In the genomic region with DNA sequence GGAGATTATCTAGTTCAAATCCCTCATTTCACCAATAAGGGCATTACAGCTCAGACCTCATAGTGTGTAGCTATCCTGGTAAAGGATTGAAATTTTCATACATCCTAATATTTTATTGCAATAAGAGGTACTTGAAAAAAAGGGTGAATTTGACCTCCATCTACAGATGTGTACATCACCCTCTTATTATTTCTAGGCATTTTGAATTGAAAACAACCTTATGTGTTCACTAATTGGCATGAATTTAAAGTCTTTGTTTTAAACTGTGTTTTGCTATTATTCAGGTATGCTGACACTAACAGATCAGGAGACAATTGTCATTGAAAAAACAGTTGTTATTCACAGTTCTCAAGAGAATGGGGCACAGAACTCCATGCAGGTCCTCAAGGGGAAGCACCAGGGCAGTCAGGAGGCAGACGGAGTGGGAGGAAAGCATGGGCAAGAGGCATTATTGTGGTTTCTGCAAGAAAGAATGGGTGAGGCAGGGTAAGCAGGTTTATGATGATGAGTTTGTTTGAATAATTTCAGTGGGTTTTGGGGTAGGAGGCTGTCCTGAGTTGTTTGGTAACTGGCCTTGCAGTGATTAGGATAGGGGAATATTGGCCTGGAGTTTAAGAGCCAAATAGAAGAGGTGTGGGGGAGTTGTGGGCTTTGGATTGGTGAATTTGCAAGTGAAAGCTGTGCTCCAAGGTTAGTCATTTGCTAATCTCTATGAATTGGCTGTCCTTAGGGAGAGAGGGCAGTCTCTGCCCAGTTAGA, we compare ENCODE assay signal across 1 cellular context.
A peak's percentile ranks its signal among the peaks of the same experiment; 100 is the strongest.
TF ChIP-seq lines count a peak whose summit lies in the region.

No MANE protein-coding gene starts in this region.

TF ChIP-seq in GM23338, 12 proteins besides CTCF, POLR2A, EP300 and RAD21:
- TF ChIP-seq, protein P1, sequence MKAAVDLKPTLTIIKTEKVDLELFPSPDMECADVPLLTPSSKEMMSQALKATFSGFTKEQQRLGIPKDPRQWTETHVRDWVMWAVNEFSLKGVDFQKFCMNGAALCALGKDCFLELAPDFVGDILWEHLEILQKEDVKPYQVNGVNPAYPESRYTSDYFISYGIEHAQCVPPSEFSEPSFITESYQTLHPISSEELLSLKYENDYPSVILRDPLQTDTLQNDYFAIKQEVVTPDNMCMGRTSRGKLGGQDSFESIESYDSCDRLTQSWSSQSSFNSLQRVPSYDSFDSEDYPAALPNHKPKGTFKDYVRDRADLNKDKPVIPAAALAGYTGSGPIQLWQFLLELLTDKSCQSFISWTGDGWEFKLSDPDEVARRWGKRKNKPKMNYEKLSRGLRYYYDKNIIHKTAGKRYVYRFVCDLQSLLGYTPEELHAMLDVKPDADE (IDR thresholded peaks at IDR 0.05), result no peak
- TF ChIP-seq POLR2AphosphoS5 (IDR thresholded peaks at IDR 0.05; ENCODE audit: low read depth) (no peak; the same call in 1 of the 2 replicates), ZNF331 (CRISPR knock-in tag; IDR thresholded peaks at IDR 0.05; ENCODE audit: low read depth) (no peak), CREB1 (CRISPR knock-in tag; IDR thresholded peaks at IDR 0.05; ENCODE audit: low read depth) (peak; percentile 26), ZNF462 (CRISPR knock-in tag; IDR thresholded peaks at IDR 0.05) (peak; percentile 49; the same call in 1 of the 2 replicates), NANOG (IDR thresholded peaks at IDR 0.05; ENCODE audit: borderline replicate concordance) (peak; percentile 93), EZH2phosphoT487 (IDR thresholded peaks at IDR 0.05; ENCODE audit: unreplicated experiment) (no peak), REST (IDR thresholded peaks at IDR 0.05; ENCODE audit: unreplicated experiment) (no peak), EZH2 (IDR thresholded peaks at IDR 0.05; ENCODE audit: low read depth, unreplicated experiment) (no peak), ZNF114 (CRISPR knock-in tag; IDR thresholded peaks at IDR 0.05) (no peak), JUNB (IDR thresholded peaks at IDR 0.05; ENCODE audit: unreplicated experiment) (no peak)
TF ChIP-seq in GM23338: peak in this region for 3.
